9 cellular contexts compared by ENCODE assay signal in genomic region chr14:91021991-91022621, GRCh38. TPM values are rescaled to one million over a fixed set of nuclear protein-coding genes. Genes with fewer than 3 reads are reported as not detected.
DNase-seq lines count a peak whose midpoint lies in the region; ATAC-seq lines count a peak whose summit lies in the region.
"Had no signal": no experiment of that assay in that cellular context is flagged by ENCODE, and none has a peak within 500 bp of the region (broad histone marks: within the 10 kb centered on the region; RNA-seq: fewer than 3 reads in every experiment).

No MANE protein-coding gene starts in this region.

- DNase-seq in T-cell (no peak), HT-29 (ENCODE audit: low spot score) (no peak), NCI-H526 treated with DMSO at 0.1 percent for 48 hours (lab: John Stamatoyannopoulos, UW) (no peak), NCI-H446 (lab: John Stamatoyannopoulos, UW) (no peak), DMS 273 (lab: John Stamatoyannopoulos, UW; ENCODE audit: unreplicated experiment) (no peak)
- DNase-seq in naive thymus-derived CD8-positive, alpha-beta T cell: no peak
- DNase-seq: effector CD4-positive, alpha-beta T cell had no signal

- peak overlapping the region; percentile 72 to 80 (median 76) for H3K4me3 Mint-ChIP-seq in T-cell
- H3K4me3 Mint-ChIP-seq in naive thymus-derived CD8-positive, alpha-beta T cell: peak overlapping the region; percentile 72 to 89 (median 82)

- H3K4me1 Mint-ChIP-seq in T-cell: peaks cover 45 to 70% (median 67%) of the 10 kb centered on the region in 3 donors
- H3K4me1 Mint-ChIP-seq in naive thymus-derived CD8-positive, alpha-beta T cell: peaks cover 16 to 51% (median 40%) of the 10 kb centered on the region in 4 donors

- POLR2A ChIA-PET in T-cell (lab: Charles Lee): interaction anchor here (0.6 to 0.7 kb wide), 3 partner anchors 19 to 706 kb away, joined by 7 to 18 read pairs (median 13); no protein-coding TSS in a partner anchor
- POLR2A ChIA-PET in naive thymus-derived CD8-positive, alpha-beta T cell (lab: Charles Lee): interaction anchor here (0.6 to 1.8 kb wide), 5 partner anchors 12 to 1099 kb away, joined by 3 to 8 read pairs (median 3); partner anchors contain the start of gene RPS6KA5

- CTCF ChIA-PET in T-cell (lab: Charles Lee): interaction anchor here in 1 of 2 donors (0.7 to 0.9 kb wide), 2 partner anchors 96 to 1013 kb away, joined by 3 to 5 read pairs; no protein-coding TSS in a partner anchor

- peak; percentile 36 for ATAC-seq in GM18519 (IDR thresholded peaks at IDR 0.05; ENCODE audit: low FRiP score, unreplicated experiment)
- ATAC-seq in HG02571 (IDR thresholded peaks at IDR 0.05; ENCODE audit: unreplicated experiment): peak; percentile 39
- peak in 3 of 4 experiments; percentile 8 to 59 (median 51) for ATAC-seq in T-cell (replicated peaks in 1 of 4)
- peak; percentile 53 to 62 for ATAC-seq in naive thymus-derived CD8-positive, alpha-beta T cell

- no peaks in the 10 kb centered on the region for H3K27me3 Mint-ChIP-seq in T-cell
- no peaks in the 10 kb centered on the region for H3K27me3 Mint-ChIP-seq in naive thymus-derived CD8-positive, alpha-beta T cell

- peaks cover 26% of the 10 kb centered on the region for H3K36me3 Mint-ChIP-seq in T-cell
- peaks cover 3 to 8% (median 7%) of the 10 kb centered on the region in 3 donors for H3K36me3 Mint-ChIP-seq in naive thymus-derived CD8-positive, alpha-beta T cell

- peak overlapping the region; percentile 96 to 97 for H3K27ac Mint-ChIP-seq in T-cell
- H3K27ac Mint-ChIP-seq in naive thymus-derived CD8-positive, alpha-beta T cell: peak overlapping the region; percentile 83 to 96 (median 92)

- no peaks in the 10 kb centered on the region for H3K9me3 Mint-ChIP-seq in T-cell
- no peaks in the 10 kb centered on the region for H3K9me3 Mint-ChIP-seq in naive thymus-derived CD8-positive, alpha-beta T cell

RNA-seq across cellular contexts. Expression of gene RPS6KA5, which starts 38.3 kb away (rescaled TPM):
- total RNA-seq in T-cell: 10 to 100 TPM; 28.8 to 39.8 (median 35.3) TPM
- 10 to 100 TPM; 18.4 to 23.2 TPM for total RNA-seq in naive thymus-derived CD8-positive, alpha-beta T cell
- 10 to 100 TPM; 12.3 to 14.5 (median 14.3) TPM for polyA plus RNA-seq in naive thymus-derived CD8-positive, alpha-beta T cell
- total RNA-seq in HT-29 (2014; rRNA removed; shearing (Covaris generic)): 3.8 and 8.5 TPM in 2 replicates
